In the genomic region with DNA sequence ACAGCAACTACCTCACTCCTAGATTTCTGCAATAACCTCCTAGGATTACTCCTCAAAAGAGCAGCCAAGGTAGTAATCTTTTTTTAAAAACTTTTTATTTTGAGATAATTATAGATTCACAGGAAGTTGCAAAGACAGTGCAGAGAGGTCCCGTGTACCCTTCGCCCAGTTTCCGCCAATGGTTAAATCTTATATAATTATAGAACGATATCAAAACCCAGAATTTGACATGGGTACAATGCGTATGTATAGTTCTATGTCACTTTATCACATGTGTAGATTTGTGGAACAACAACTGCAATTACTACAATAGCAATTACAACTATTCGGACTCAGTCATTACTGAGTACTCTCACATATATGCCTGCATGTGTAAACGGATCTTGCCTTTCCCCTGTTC, we compare ENCODE assay signal across 10 cellular contexts.
DNase-seq lines count a peak whose midpoint lies in the region; ATAC-seq and TF ChIP-seq lines count a peak whose summit lies in the region.
"Had no signal": no experiment of that assay in that cellular context is flagged by ENCODE, and none has a peak within 500 bp of the region (broad histone marks: within the 10 kb centered on the region; RNA-seq: fewer than 3 reads in every experiment).

No MANE protein-coding gene starts in this region.

- peak overlapping the region; percentile 73 for H3K4me3 Mint-ChIP-seq in activated CD8-positive, alpha-beta memory T cell treated with anti-CD3 and anti-CD28 coated beads, Interleukin-2, amount 10 ng/mL, durations not matched to agents 7 days and 5 days
- peak overlapping the region; percentile 58 to 74 for H3K4me3 Mint-ChIP-seq in stimulated activated naive CD8-positive, alpha-beta T cell treated with anti-CD3 and anti-CD28 coated beads, Interleukin-15, amount 100 ng/mL, for 72 hours
- H3K4me3 Mint-ChIP-seq in chondrocyte (ENCODE audit: unreplicated experiment) = no peak overlapping the region

- no peaks in the 10 kb centered on the region for H3K27me3 Mint-ChIP-seq in activated CD8-positive, alpha-beta memory T cell treated with anti-CD3 and anti-CD28 coated beads, Interleukin-2, amount 10 ng/mL, durations not matched to agents 7 days and 5 days
- H3K27me3 Mint-ChIP-seq in stimulated activated naive CD8-positive, alpha-beta T cell treated with anti-CD3 and anti-CD28 coated beads, Interleukin-15, amount 100 ng/mL, for 72 hours = no peaks in the 10 kb centered on the region
- H3K27me3 Mint-ChIP-seq in chondrocyte (ENCODE audit: low read depth) = no peaks in the 10 kb centered on the region

- H3F3A ChIP-seq in PC-3 (ENCODE audit: low read length, unreplicated experiment) = peaks cover 8% of the 10 kb centered on the region

- H3K9ac ChIP-seq in PC-3 (ENCODE audit: low read length) = 0 out of 2 replicates have a peak overlapping the region, but pooled peaks have one; percentile 13

- CTCF ChIA-PET in activated CD8-positive, alpha-beta memory T cell treated with anti-CD3 and anti-CD28 coated beads, Interleukin-2, amount 10 ng/mL, durations not matched to agents 7 days and 5 days (lab: Charles Lee) = interaction anchor here (0.8 kb wide), 1 partner anchor 96 kb away, joined by 4 read pairs; no protein-coding TSS in a partner anchor
- CTCF ChIA-PET in PC-3 (lab: Charles Lee) = no interaction called here

- no peak overlapping the region for H2AFZ ChIP-seq in PC-3 (ENCODE audit: low read length)

- no peaks in the 10 kb centered on the region for H3K9me2 ChIP-seq in PC-3 (replicated peaks; ENCODE audit: low read length)

- no peaks in the 10 kb centered on the region for H3K9me3 ChIP-seq in PC-3 (ENCODE audit: low read length)
- no peaks in the 10 kb centered on the region for H3K9me3 ChIP-seq in effector memory CD4-positive, alpha-beta T cell (ENCODE audit: control insufficient read depth, low read length)

- intact Hi-C loops in PC-3 (cut with micrococcal nuclease) = no loop called here

- H4K20me1 ChIP-seq in PC-3 (ENCODE audit: low read length) = no peaks in the 10 kb centered on the region

- H3K36me3 Mint-ChIP-seq in activated CD8-positive, alpha-beta memory T cell treated with anti-CD3 and anti-CD28 coated beads, Interleukin-2, amount 10 ng/mL, durations not matched to agents 7 days and 5 days = peaks cover 27% of the 10 kb centered on the region
- H3K36me3 Mint-ChIP-seq in chondrocyte (ENCODE audit: low read depth) = peaks cover 5% of the 10 kb centered on the region

- no peaks in the 10 kb centered on the region for H3K27me3 ChIP-seq in PC-3 (ENCODE audit: low read length)
- H3K27me3 ChIP-seq in effector memory CD4-positive, alpha-beta T cell (replicated peaks; ENCODE audit: control insufficient read depth, insufficient read depth, low read length, poor library complexity, severe bottlenecking) = no peaks in the 10 kb centered on the region

- no peaks in the 10 kb centered on the region for H3K79me2 ChIP-seq in PC-3 (ENCODE audit: low read length)

- BruUV-seq in PC-3 (replicated peaks; lab: Mats Ljungman, UMichigan) = no TSS peak

- no peaks in the 10 kb centered on the region for H3K9me3 Mint-ChIP-seq in activated CD8-positive, alpha-beta memory T cell treated with anti-CD3 and anti-CD28 coated beads, Interleukin-2, amount 10 ng/mL, durations not matched to agents 7 days and 5 days (ENCODE audit: low read depth)
- peaks cover 11 to 13% of the 10 kb centered on the region in 2 donors for H3K9me3 Mint-ChIP-seq in stimulated activated naive CD8-positive, alpha-beta T cell treated with anti-CD3 and anti-CD28 coated beads, Interleukin-15, amount 100 ng/mL, for 72 hours
- H3K9me3 Mint-ChIP-seq in chondrocyte (ENCODE audit: low read depth) = no peaks in the 10 kb centered on the region

- POLR2A ChIA-PET in PC-3 (lab: Charles Lee; ENCODE audit: unreplicated experiment) = no interaction called here

- H3K27ac Mint-ChIP-seq in activated CD8-positive, alpha-beta memory T cell treated with anti-CD3 and anti-CD28 coated beads, Interleukin-2, amount 10 ng/mL, durations not matched to agents 7 days and 5 days = peak overlapping the region; percentile 85
- H3K27ac Mint-ChIP-seq in stimulated activated naive CD8-positive, alpha-beta T cell treated with anti-CD3 and anti-CD28 coated beads, Interleukin-15, amount 100 ng/mL, for 72 hours = peak overlapping the region; percentile 13 to 96
- no peak overlapping the region for H3K27ac Mint-ChIP-seq in chondrocyte (ENCODE audit: unreplicated experiment)

- no peak for ATAC-seq in activated CD8-positive, alpha-beta memory T cell treated with anti-CD3 and anti-CD28 coated beads, Interleukin-2, amount 10 ng/mL, durations not matched to agents 7 days and 5 days
- no peak for ATAC-seq in PC-3
- no peak for ATAC-seq in stimulated activated naive CD8-positive, alpha-beta T cell treated with anti-CD3 and anti-CD28 coated beads, Interleukin-15, amount 100 ng/mL, for 72 hours

- H3K4me2 ChIP-seq in PC-3 (ENCODE audit: low read length) = peak overlapping the region; percentile 51

- peaks cover 54% of the 10 kb centered on the region for H3K4me1 Mint-ChIP-seq in activated CD8-positive, alpha-beta memory T cell treated with anti-CD3 and anti-CD28 coated beads, Interleukin-2, amount 10 ng/mL, durations not matched to agents 7 days and 5 days
- peaks cover 61% of the 10 kb centered on the region for H3K4me1 Mint-ChIP-seq in stimulated activated naive CD8-positive, alpha-beta T cell treated with anti-CD3 and anti-CD28 coated beads, Interleukin-15, amount 100 ng/mL, for 72 hours
- H3K4me1 Mint-ChIP-seq in chondrocyte (ENCODE audit: low read depth) = peaks cover 32% of the 10 kb centered on the region

- no peak for DNase-seq in activated CD8-positive, alpha-beta memory T cell treated with anti-CD3 and anti-CD28 coated beads, Interleukin-2, amount 10 ng/mL, durations not matched to agents 7 days and 5 days
- no peak for DNase-seq in activated CD8-positive, alpha-beta memory T cell treated with anti-CD3 and anti-CD28 coated beads, Interleukin-2, amount 50 U/mL, for 48 hours
- DNase-seq in PC-3 = no peak
- no peak for DNase-seq in effector memory CD4-positive, alpha-beta T cell
- no peak for DNase-seq in stimulated activated naive CD8-positive, alpha-beta T cell treated with anti-CD3 and anti-CD28 coated beads, Interleukin-15, amount 100 ng/mL, for 72 hours
- DNase-seq in medulla oblongata (ENCODE audit: extremely low spot score) = no peak
- DNase-seq in chondrocyte (ENCODE audit: low spot score) = no peak
- DNase-seq in glomerular visceral epithelial cell (ENCODE audit: extremely low spot score) = no peak
- DNase-seq: NCI-H2029 treated with DMSO at 0.1 percent for 48 hours, trophoblast cell had no signal

- H3K27ac ChIP-seq in PC-3 (ENCODE audit: low read length) = peak overlapping the region; percentile 70
- peak overlapping the region; percentile 78 for H3K27ac ChIP-seq in effector memory CD4-positive, alpha-beta T cell (ENCODE audit: insufficient read depth, low read length, poor library complexity, severe bottlenecking)

- H3K36me3 ChIP-seq in PC-3 (ENCODE audit: low read depth, low read length) = peaks cover under 1% of the 10 kb centered on the region; the same call in 1 of the 2 replicates
- H3K36me3 ChIP-seq in effector memory CD4-positive, alpha-beta T cell (ENCODE audit: control insufficient read depth, insufficient read depth, low read length) = peaks cover 3% of the 10 kb centered on the region

- H3K4me1 ChIP-seq in PC-3 (ENCODE audit: insufficient read depth, low read length) = peaks cover 23% of the 10 kb centered on the region
- H3K4me1 ChIP-seq in effector memory CD4-positive, alpha-beta T cell (ENCODE audit: control insufficient read depth, insufficient read depth, low read length, poor library complexity, severe bottlenecking) = peaks cover 40% of the 10 kb centered on the region

- no peak overlapping the region for H3K4me3 ChIP-seq in PC-3 (ENCODE audit: low read length)
- H3K4me3 ChIP-seq in effector memory CD4-positive, alpha-beta T cell (ENCODE audit: insufficient read depth, low read depth, low read length, poor library complexity, severe bottlenecking) = no peak overlapping the region

- TF ChIP-seq CTCF in PC-3 (conservative IDR thresholded peaks at IDR 0.05; ENCODE audit: low read depth, low read length) = no peak
- no peak for TF ChIP-seq CTCF in chondrocyte (IDR thresholded peaks at IDR 0.05)
